Comparison of ENCODE assay signal across 1 cellular context in the genomic region with DNA sequence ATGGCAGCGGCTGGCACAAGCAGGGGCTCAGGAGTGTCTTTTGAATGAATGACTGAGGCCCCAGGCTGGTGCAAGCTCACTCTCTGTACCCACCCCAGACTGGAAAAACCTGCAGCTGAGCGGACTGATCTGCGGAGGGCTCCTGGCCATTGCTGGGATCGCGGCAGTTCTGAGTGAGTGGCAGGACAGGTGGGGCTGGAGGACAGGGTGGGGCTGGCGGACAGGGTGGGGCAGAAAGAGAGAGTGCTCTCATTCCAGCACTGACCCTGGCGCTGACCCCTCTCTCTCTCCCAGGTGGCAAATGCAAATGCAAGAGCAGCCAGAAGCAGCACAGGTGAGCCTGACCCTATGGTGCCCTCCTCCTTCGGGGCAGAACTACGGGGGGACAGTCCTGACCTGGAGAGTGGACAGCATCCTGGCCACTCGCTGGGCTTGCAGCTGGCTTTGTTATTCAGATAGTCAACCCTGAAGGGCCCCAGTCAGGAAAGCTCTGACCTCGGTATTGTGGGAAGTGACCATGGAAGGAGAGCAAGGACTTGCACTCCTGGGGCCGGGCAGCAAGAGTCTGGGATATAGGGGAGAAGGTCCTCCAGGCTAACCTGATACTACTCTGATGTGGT.
TF ChIP-seq lines count a peak whose summit lies in the region.

No MANE protein-coding gene starts in this region.

TF ChIP-seq in GM23338, 12 proteins besides CTCF, POLR2A, EP300 and RAD21:
- TF ChIP-seq, protein P1, sequence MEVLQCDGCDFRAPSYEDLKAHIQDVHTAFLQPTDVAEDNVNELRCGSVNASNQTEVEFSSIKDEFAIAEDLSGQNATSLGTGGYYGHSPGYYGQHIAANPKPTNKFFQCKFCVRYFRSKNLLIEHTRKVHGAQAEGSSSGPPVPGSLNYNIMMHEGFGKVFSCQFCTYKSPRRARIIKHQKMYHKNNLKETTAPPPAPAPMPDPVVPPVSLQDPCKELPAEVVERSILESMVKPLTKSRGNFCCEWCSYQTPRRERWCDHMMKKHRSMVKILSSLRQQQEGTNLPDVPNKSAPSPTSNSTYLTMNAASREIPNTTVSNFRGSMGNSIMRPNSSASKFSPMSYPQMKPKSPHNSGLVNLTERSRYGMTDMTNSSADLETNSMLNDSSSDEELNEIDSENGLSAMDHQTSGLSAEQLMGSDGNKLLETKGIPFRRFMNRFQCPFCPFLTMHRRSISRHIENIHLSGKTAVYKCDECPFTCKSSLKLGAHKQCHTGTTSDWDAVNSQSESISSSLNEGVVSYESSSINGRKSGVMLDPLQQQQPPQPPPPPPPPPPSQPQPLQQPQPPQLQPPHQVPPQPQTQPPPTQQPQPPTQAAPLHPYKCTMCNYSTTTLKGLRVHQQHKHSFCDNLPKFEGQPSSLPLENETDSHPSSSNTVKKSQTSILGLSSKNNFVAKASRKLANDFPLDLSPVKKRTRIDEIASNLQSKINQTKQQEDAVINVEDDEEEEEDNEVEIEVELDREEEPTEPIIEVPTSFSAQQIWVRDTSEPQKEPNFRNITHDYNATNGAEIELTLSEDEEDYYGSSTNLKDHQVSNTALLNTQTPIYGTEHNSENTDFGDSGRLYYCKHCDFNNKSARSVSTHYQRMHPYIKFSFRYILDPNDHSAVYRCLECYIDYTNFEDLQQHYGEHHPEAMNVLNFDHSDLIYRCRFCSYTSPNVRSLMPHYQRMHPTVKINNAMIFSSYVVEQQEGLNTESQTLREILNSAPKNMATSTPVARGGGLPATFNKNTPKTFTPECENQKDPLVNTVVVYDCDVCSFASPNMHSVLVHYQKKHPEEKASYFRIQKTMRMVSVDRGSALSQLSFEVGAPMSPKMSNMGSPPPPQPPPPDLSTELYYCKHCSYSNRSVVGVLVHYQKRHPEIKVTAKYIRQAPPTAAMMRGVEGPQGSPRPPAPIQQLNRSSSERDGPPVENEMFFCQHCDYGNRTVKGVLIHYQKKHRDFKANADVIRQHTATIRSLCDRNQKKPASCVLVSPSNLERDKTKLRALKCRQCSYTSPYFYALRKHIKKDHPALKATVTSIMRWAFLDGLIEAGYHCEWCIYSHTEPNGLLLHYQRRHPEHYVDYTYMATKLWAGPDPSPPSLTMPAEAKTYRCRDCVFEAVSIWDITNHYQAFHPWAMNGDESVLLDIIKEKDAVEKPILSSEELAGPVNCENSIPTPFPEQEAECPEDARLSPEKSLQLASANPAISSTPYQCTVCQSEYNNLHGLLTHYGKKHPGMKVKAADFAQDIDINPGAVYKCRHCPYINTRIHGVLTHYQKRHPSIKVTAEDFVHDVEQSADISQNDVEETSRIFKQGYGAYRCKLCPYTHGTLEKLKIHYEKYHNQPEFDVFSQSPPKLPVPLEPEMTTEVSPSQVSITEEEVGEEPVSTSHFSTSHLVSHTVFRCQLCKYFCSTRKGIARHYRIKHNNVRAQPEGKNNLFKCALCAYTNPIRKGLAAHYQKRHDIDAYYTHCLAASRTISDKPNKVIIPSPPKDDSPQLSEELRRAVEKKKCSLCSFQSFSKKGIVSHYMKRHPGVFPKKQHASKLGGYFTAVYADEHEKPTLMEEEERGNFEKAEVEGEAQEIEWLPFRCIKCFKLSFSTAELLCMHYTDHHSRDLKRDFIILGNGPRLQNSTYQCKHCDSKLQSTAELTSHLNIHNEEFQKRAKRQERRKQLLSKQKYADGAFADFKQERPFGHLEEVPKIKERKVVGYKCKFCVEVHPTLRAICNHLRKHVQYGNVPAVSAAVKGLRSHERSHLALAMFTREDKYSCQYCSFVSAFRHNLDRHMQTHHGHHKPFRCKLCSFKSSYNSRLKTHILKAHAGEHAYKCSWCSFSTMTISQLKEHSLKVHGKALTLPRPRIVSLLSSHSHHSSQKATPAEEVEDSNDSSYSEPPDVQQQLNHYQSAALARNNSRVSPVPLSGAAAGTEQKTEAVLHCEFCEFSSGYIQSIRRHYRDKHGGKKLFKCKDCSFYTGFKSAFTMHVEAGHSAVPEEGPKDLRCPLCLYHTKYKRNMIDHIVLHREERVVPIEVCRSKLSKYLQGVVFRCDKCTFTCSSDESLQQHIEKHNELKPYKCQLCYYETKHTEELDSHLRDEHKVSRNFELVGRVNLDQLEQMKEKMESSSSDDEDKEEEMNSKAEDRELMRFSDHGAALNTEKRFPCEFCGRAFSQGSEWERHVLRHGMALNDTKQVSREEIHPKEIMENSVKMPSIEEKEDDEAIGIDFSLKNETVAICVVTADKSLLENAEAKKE (CRISPR knock-in tag; IDR thresholded peaks at IDR 0.05), result no peak
- TF ChIP-seq NANOG (IDR thresholded peaks at IDR 0.05; ENCODE audit: borderline replicate concordance) (no peak), CREB1 (CRISPR knock-in tag; IDR thresholded peaks at IDR 0.05; ENCODE audit: low read depth) (no peak), POLR2AphosphoS5 (IDR thresholded peaks at IDR 0.05; ENCODE audit: low read depth) (no peak), REST (IDR thresholded peaks at IDR 0.05; ENCODE audit: unreplicated experiment) (no peak)
- TF ChIP-seq, protein P2, sequence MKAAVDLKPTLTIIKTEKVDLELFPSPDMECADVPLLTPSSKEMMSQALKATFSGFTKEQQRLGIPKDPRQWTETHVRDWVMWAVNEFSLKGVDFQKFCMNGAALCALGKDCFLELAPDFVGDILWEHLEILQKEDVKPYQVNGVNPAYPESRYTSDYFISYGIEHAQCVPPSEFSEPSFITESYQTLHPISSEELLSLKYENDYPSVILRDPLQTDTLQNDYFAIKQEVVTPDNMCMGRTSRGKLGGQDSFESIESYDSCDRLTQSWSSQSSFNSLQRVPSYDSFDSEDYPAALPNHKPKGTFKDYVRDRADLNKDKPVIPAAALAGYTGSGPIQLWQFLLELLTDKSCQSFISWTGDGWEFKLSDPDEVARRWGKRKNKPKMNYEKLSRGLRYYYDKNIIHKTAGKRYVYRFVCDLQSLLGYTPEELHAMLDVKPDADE (IDR thresholded peaks at IDR 0.05), result no peak
